ENCODE assay signal across 14 cellular contexts in the genomic region with DNA sequence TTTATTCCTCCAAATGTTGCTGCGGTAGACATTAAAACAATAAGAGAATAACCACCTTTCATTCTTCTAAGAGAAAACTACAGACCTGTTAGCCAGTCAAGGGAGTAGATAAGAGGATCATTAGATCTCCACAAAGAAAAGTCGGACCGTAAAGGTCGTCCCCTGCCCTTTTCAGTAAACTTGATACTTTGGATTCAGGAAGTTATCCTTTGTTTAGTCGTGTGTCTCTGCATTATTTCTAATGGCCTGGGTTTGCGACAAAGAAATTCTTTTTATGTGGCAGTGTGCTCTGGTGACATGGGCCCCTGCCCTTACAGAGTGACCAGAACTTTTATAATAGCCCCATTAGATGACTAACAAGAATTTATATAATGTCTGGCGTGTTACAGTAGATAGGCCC.
"Had no signal": no experiment of that assay in that cellular context is flagged by ENCODE, and none has a peak within 500 bp of the region (broad histone marks: within the 10 kb centered on the region; RNA-seq: fewer than 3 reads in every experiment).

No MANE protein-coding gene starts in this region.

- H3K36me3 ChIP-seq: ovary, suprapubic skin, upper lobe of right lung had no signal

- H3K9me3 Mint-ChIP-seq: activated naive CD4-positive, alpha-beta T cell treated with anti-CD3 and anti-CD28 coated beads, Interleukin-2, amount 50 U/mL, for 72 hours; natural killer cell had no signal

- H3K36me3 Mint-ChIP-seq: activated naive CD4-positive, alpha-beta T cell treated with anti-CD3 and anti-CD28 coated beads, Interleukin-2, amount 50 U/mL, for 72 hours; natural killer cell had no signal

- H3K27ac ChIP-seq: body of pancreas, suprapubic skin, upper lobe of right lung had no signal

- H3K27ac Mint-ChIP-seq: natural killer cell had no signal

- DNase-seq: activated effector memory CD4-positive, alpha-beta T cell treated with anti-CD3 and anti-CD28 coated beads, Interleukin-2, amount 50 U/mL, for 16 hours; activated T-cell treated with anti-CD3 and anti-CD28 coated beads, Interleukin-2, amount 50 U/mL, for 1 hour; amniotic stem cell; body of pancreas; cerebellar nuclear complex; natural killer cell; ovary; stimulated activated CD4-positive, alpha-beta T cell treated with anti-CD3 and anti-CD28 coated beads, Interleukin-2, amount 100 ng/mL, for 24 hours; stimulated activated naive CD4-positive, alpha-beta T cell; SW 1271; upper lobe of right lung had no signal

- H3K27me3 ChIP-seq: body of pancreas, ovary, suprapubic skin, upper lobe of right lung had no signal

- H3K4me3 ChIP-seq: body of pancreas, ovary, suprapubic skin, upper lobe of right lung had no signal

- ATAC-seq: activated CD4-positive, CD25-positive, alpha-beta regulatory T cell treated with anti-CD3 and anti-CD28 coated beads, Interleukin-2, amount 50 U/mL, for 24 hours; activated naive CD4-positive, alpha-beta T cell treated with anti-CD3 and anti-CD28 coated beads, Interleukin-2, amount 50 U/mL, for 72 hours; body of pancreas; natural killer cell; upper lobe of right lung had no signal

- H3K9me3 ChIP-seq: body of pancreas, ovary, suprapubic skin, upper lobe of right lung had no signal

- H3K4me3 Mint-ChIP-seq: natural killer cell had no signal
